Comparison of ENCODE assay signal across 8 cellular contexts in the genomic region with DNA sequence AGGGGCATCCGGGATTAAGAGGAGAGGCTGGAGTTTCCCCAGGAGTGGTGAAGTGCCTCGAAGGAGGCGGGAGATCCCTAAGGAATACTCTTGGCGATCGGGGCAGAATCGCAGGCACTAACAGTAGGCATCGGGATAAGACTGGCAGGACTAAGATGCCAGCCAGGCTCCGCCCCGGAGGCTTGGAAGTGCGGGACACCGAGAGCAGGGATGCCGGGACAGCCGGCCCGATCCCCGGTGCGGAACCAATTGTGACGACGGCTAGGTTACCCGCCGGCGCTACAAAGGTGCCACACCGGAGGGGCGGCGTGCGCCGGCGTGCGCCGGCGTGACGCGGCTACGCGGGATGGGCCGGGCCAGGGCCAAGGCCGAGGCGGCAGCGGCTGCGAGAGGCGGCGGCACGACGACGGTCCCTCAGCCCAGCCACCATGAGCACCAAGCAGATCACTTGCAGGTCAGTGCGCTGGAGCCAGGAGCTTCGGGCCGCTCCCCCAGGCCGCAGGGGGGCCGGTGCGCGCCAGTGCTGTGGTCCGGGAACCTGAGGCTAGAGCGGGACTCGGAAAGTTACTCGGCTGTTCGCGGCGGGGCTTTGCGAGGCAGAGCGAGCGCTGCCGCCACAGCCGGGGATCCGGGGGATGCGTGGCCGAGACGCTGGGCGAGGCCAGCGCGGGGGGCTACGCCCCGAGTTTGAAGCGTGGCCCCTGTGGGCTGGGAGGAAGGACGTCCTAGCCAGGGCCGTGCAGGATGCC. TPM values are rescaled to one million over a fixed set of nuclear protein-coding genes. Genes with fewer than 3 reads are reported as not detected.
A peak's percentile ranks its signal among the peaks of the same experiment; 100 is the strongest.
DNase-seq lines count a peak whose midpoint lies in the region; ATAC-seq, FAIRE-seq and TF ChIP-seq lines count a peak whose summit lies in the region.

A gene with protein sequence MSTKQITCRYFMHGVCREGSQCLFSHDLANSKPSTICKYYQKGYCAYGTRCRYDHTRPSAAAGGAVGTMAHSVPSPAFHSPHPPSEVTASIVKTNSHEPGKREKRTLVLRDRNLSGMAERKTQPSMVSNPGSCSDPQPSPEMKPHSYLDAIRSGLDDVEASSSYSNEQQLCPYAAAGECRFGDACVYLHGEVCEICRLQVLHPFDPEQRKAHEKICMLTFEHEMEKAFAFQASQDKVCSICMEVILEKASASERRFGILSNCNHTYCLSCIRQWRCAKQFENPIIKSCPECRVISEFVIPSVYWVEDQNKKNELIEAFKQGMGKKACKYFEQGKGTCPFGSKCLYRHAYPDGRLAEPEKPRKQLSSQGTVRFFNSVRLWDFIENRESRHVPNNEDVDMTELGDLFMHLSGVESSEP (plus strand): TSS at position 365 of the 749 bp plus-strand sequence. CDS start 64 bp downstream, at position 429.

- H2AFZ ChIP-seq in OCI-LY3 (ENCODE audit: low read depth, low read length) (peak within 1 kb of the TSS; percentile 99), endothelial cell of umbilical vein (ENCODE audit: low read depth, low read length) (peak within 1 kb of the TSS; percentile 99)

- H3K4me2 ChIP-seq in OCI-LY3 (ENCODE audit: low read length) = peak within 1 kb of the TSS; percentile 95
- peak within 1 kb of the TSS; percentile 99 for H3K4me2 ChIP-seq in endothelial cell of umbilical vein (ENCODE audit: insufficient read depth, low read length)

- intact Hi-C loops in endothelial cell of umbilical vein (cut with micrococcal nuclease) = loop anchor here (1.0 to 5.0 kb wide), 6 partner anchors 9 to 420 kb away; a partner anchor contains a TSS

- H3K9ac ChIP-seq in OCI-LY3 (ENCODE audit: low read length) (peak within 1 kb of the TSS; percentile 86), endothelial cell of umbilical vein (replicated peaks; ENCODE audit: extremely low read depth, insufficient read depth, low read length) (peak within 1 kb of the TSS; percentile 79)

- H3K79me2 ChIP-seq in OCI-LY3 (ENCODE audit: low read length) = peaks cover 50% of the 10 kb centered on the region
- peaks cover 47% of the 10 kb centered on the region for H3K79me2 ChIP-seq in endothelial cell of umbilical vein (ENCODE audit: control insufficient read depth, insufficient read depth, low read length)

- H3K9me3 ChIP-seq in OCI-LY3 (ENCODE audit: insufficient read depth, low read length) = no peaks in the 10 kb centered on the region
- H3K9me3 ChIP-seq in endothelial cell of umbilical vein (replicated peaks; ENCODE audit: control insufficient read depth, insufficient read depth, low read length) = no peaks in the 10 kb centered on the region

- ATAC-seq in GM19467 (IDR thresholded peaks at IDR 0.05; ENCODE audit: unreplicated experiment) = peak; percentile 81

- H3K9me1 ChIP-seq in endothelial cell of umbilical vein (replicated peaks; ENCODE audit: control insufficient read depth, extremely low read depth, insufficient read depth, low read length) = peaks cover 3% of the 10 kb centered on the region

- H3K27ac ChIP-seq in OCI-LY3 (ENCODE audit: low read length) (peak within 1 kb of the TSS; percentile 60), endothelial cell of umbilical vein (ENCODE audit: insufficient read depth, low read depth, low read length) (peak within 1 kb of the TSS; percentile 56)

- DNase-seq in COR-L47 (lab: John Stamatoyannopoulos, UW) (peak; percentile 68), HS-27A (ENCODE audit: low read depth) (peak; percentile 89), endothelial cell of umbilical vein (ENCODE audit: low read depth, low spot score) (peak; percentile 89), middle frontal gyrus (ENCODE audit: extremely low spot score, low spot score) (peak; percentile 81)
- DNase-seq in activated CD8-positive, alpha-beta memory T cell treated with anti-CD3 and anti-CD28 coated beads, Interleukin-2, amount 50 U/mL, for 48 hours = peak; percentile 97
- peak; percentile 79 for DNase-seq in stimulated activated CD8-positive, alpha-beta memory T cell treated with anti-CD3 and anti-CD28 coated beads, Interleukin-2, amount 100 ng/mL, for 48 hours (ENCODE audit: low read depth in 2 of 2)

- FAIRE-seq in endothelial cell of umbilical vein (lab: Jason Lieb, UNC) = peak; percentile 81

- H4K20me1 ChIP-seq in OCI-LY3 (ENCODE audit: insufficient read depth, low read length) = peaks cover 39% of the 10 kb centered on the region
- peaks cover 4% of the 10 kb centered on the region for H4K20me1 ChIP-seq in endothelial cell of umbilical vein (replicated peaks; ENCODE audit: control insufficient read depth, extremely low read depth, insufficient read depth, low read length)

- CTCF ChIA-PET in endothelial cell of umbilical vein (lab: Charles Lee) = no interaction called here

- H3K36me3 ChIP-seq in OCI-LY3 (replicated peaks; ENCODE audit: low read depth, low read length) (no peaks in the 10 kb centered on the region), endothelial cell of umbilical vein (ENCODE audit: control insufficient read depth in 2 of 2, extremely low read depth in 1 of 2, insufficient read depth in 2 of 2, low read length in 2 of 2) (no peaks in the 10 kb centered on the region)

- no peak for TF ChIP-seq CTCF in OCI-LY3 (IDR thresholded peaks at IDR 0.05; ENCODE audit: low read depth, low read length)
- TF ChIP-seq CTCF in endothelial cell of umbilical vein (IDR thresholded peaks at IDR 0.05; ENCODE audit: extremely low read depth in 1 of 2, insufficient read depth in 1 of 2, low read depth in 1 of 2, low read length in 2 of 2) = no peak

- BruUV-seq in endothelial cell of umbilical vein (replicated peaks; lab: Mats Ljungman, UMichigan) = no TSS peak

- H3K4me1 ChIP-seq in OCI-LY3 (ENCODE audit: low read length) = peaks cover 19% of the 10 kb centered on the region
- peaks cover 21% of the 10 kb centered on the region for H3K4me1 ChIP-seq in endothelial cell of umbilical vein (ENCODE audit: control insufficient read depth, extremely low read depth, insufficient read depth, low read length)

- H3K27me3 ChIP-seq in OCI-LY3 (ENCODE audit: low read depth, low read length) (no peaks in the 10 kb centered on the region), endothelial cell of umbilical vein (ENCODE audit: control insufficient read depth in 2 of 2, insufficient read depth in 2 of 2, low read length in 2 of 2) (no peaks in the 10 kb centered on the region)

- TF ChIP-seq POLR2A in endothelial cell of umbilical vein (IDR thresholded peaks at IDR 0.05; ENCODE audit: low read depth, low read length) = peak; percentile 98

- H3K4me3 ChIP-seq in OCI-LY3 (ENCODE audit: low read length) (peak within 1 kb of the TSS; percentile 82), endothelial cell of umbilical vein (replicated peaks in 1 of 3; ENCODE audit: insufficient read depth in 1 of 3, low read depth in 1 of 3, low read length in 3 of 3) (peak within 1 kb of the TSS; percentile 86 to 98 (median 89))

- dilution Hi-C loops in endothelial cell of umbilical vein (cut with MboI; ENCODE audit: extremely low pct_ligation_motif_present, low sequenced_read_pairs) = no loop called here

- POLR2A ChIA-PET in endothelial cell of umbilical vein (lab: Charles Lee) = no interaction called here

TF ChIP-seq in endothelial cell of umbilical vein, 7 proteins besides CTCF, POLR2A, EP300 and RAD21:
- TF ChIP-seq FOS (IDR thresholded peaks at IDR 0.05; ENCODE audit: borderline replicate concordance, insufficient read depth, low read length) = no peak
- TF ChIP-seq POLR2AphosphoS5 (IDR thresholded peaks at IDR 0.05; ENCODE audit: insufficient read depth, low read depth, low read length) = peak; percentile 99
- TF ChIP-seq EZH2 (IDR thresholded peaks at IDR 0.05; ENCODE audit: borderline replicate concordance, low read depth, low read length, severe bottlenecking) = no peak
- TF ChIP-seq, protein P1, sequence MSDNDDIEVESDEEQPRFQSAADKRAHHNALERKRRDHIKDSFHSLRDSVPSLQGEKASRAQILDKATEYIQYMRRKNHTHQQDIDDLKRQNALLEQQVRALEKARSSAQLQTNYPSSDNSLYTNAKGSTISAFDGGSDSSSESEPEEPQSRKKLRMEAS (IDR thresholded peaks at IDR 0.05; ENCODE audit: insufficient read depth, insufficient read length) = peak; percentile 20
- TF ChIP-seq MYC (IDR thresholded peaks at IDR 0.05; ENCODE audit: low read depth, low read length) = no peak
- TF ChIP-seq GATA2 (IDR thresholded peaks at IDR 0.05; ENCODE audit: insufficient read depth, insufficient read length, low read depth, low read length) = no peak
- TF ChIP-seq JUN (IDR thresholded peaks at IDR 0.05; ENCODE audit: borderline replicate concordance, insufficient read depth, insufficient read length, low read depth) = no peak

RNA-seq across cellular contexts. Expression of the gene that starts here (rescaled TPM):
- total RNA-seq in endothelial cell of umbilical vein = 26.4 and 27.3 TPM in 2 replicates
- 28.0 and 29.9 TPM in 2 replicates for polyA plus RNA-seq in endothelial cell of umbilical vein
- 35.5 and 37.0 TPM in 2 replicates for polyA plus RNA-seq in endothelial cell of umbilical vein (2011; cell fraction: cytosol; rRNA removed)
- polyA plus RNA-seq in endothelial cell of umbilical vein (2011; cell fraction: nucleus; rRNA removed) = 25.4 and 28.4 TPM in 2 replicates
- 22.3 and 29.0 TPM in 2 replicates for polyA plus RNA-seq in endothelial cell of umbilical vein (2012)
- polyA minus RNA-seq in endothelial cell of umbilical vein = 37.8 and 45.9 TPM in 2 replicates
- polyA minus RNA-seq in endothelial cell of umbilical vein (2011; cell fraction: cytosol; rRNA and poly(A)+ RNA removed) = 16.9 TPM
- polyA minus RNA-seq in endothelial cell of umbilical vein (2011; cell fraction: nucleus; rRNA and poly(A)+ RNA removed) = 13.3 and 15.5 TPM in 2 replicates

Comparison
In these comparisons a context has a peak if more than half of its experiments do, and no peak if none do; other contexts are left out.
1. Peak in every context shown above with its lines: DNase-seq, ATAC-seq, H3K4me3 ChIP-seq and H3K27ac ChIP-seq.